Comparison of ENCODE assay signal across 16 cellular contexts in genomic region chr12:96886998-96887677, GRCh38. TPM values are rescaled to one million over a fixed set of nuclear protein-coding genes. Genes with fewer than 3 reads are reported as not detected.
DNase-seq lines count a peak whose midpoint lies in the region; ATAC-seq and TF ChIP-seq lines count a peak whose summit lies in the region.
"Had no signal": no experiment of that assay in that cellular context is flagged by ENCODE, and none has a peak within 500 bp of the region (broad histone marks: within the 10 kb centered on the region; RNA-seq: fewer than 3 reads in every experiment).

No MANE protein-coding gene starts in this region.

- H3K79me2 ChIP-seq in hepatocyte: no peaks in the 10 kb centered on the region

- DNase-seq in H4 (ENCODE audit: low spot score) (peak; percentile 25), anterior cingulate cortex (lab: John Stamatoyannopoulos, UW) (peak in 42 of 58 donors; percentile 0 to 58 (median 19)), hepatocyte (ENCODE audit: low spot score) (peak; percentile 45), sciatic nerve (ENCODE audit: low spot score) (peak; percentile 65), HuH-7.5 (ENCODE audit: low spot score) (no peak), HFFc6 (no peak)
- DNase-seq: activated CD4-positive, alpha-beta memory T cell treated with anti-CD3 and anti-CD28 coated beads for 36 hours; activated effector memory CD4-positive, alpha-beta T cell treated with Interleukin-2 at 50 U/mL for 16 hours; CD4-positive, alpha-beta T cell; central memory CD4-positive, alpha-beta T cell; NCI-H1417 treated with DMSO at 0.1 percent for 48 hours; NCI-H510A treated with DMSO at 0.1 percent for 48 hours; T-helper 9 cell had no signal

- no peaks in the 10 kb centered on the region for H3K27me3 ChIP-seq in hepatocyte

- intact Hi-C loops in sciatic nerve (cut with DNase I): no loop called here

- 77% methylated on average over 4 of the region's 4 CpGs for WGBS in hepatocyte (ENCODE audit: low lambda C conversion rate, missing lambda C conversion rate)

- ATAC-seq in sciatic nerve (peak; percentile 38), GM18870 (IDR thresholded peaks at IDR 0.05; ENCODE audit: unreplicated experiment) (no peak), GM18867 (IDR thresholded peaks at IDR 0.05; ENCODE audit: unreplicated experiment) (no peak)
- ATAC-seq: HepG2 had no signal

- H3K4me3 Mint-ChIP-seq in HFFc6: no peak overlapping the region
- H3K4me3 Mint-ChIP-seq: activated CD4-positive, alpha-beta memory T cell treated with anti-CD3 and anti-CD28 coated beads for 36 hours; CD4-positive, alpha-beta T cell had no signal

- H3K27me3 Mint-ChIP-seq in HFFc6 (ENCODE audit: insufficient read depth): no peaks in the 10 kb centered on the region

- TF ChIP-seq CTCF in hepatocyte (IDR thresholded peaks at IDR 0.05; ENCODE audit: poor library complexity): no peak
- no peak for TF ChIP-seq CTCF in HFFc6 (IDR thresholded peaks at IDR 0.05)

- H3K4me1 Mint-ChIP-seq in HFFc6 (ENCODE audit: low read depth): peaks cover 74% of the 10 kb centered on the region

- H3K4me3 ChIP-seq in hepatocyte: no peak overlapping the region

- no peaks in the 10 kb centered on the region for H4K20me1 ChIP-seq in hepatocyte (ENCODE audit: insufficient read depth, poor library complexity, severe bottlenecking)

- no peaks in the 10 kb centered on the region for H3K9me3 Mint-ChIP-seq in HFFc6
- H3K9me3 Mint-ChIP-seq: activated CD4-positive, alpha-beta memory T cell treated with anti-CD3 and anti-CD28 coated beads for 36 hours; CD4-positive, alpha-beta T cell had no signal

- no peak overlapping the region for H3K27ac ChIP-seq in hepatocyte

- H3K9me3 ChIP-seq in hepatocyte (ENCODE audit: low read depth): no peaks in the 10 kb centered on the region

- no peaks in the 10 kb centered on the region for H3K36me3 ChIP-seq in hepatocyte (replicated peaks; ENCODE audit: insufficient read depth, low read depth)

- H2AFZ ChIP-seq in hepatocyte: peak overlapping the region; percentile 23

- H3K36me3 Mint-ChIP-seq in HFFc6 (ENCODE audit: low read depth): peaks cover 5% of the 10 kb centered on the region
- H3K36me3 Mint-ChIP-seq: activated CD4-positive, alpha-beta memory T cell treated with anti-CD3 and anti-CD28 coated beads for 36 hours had no signal

- peaks cover 10% of the 10 kb centered on the region for H3K4me1 ChIP-seq in hepatocyte (ENCODE audit: insufficient read depth)

- no peak overlapping the region for H3K27ac Mint-ChIP-seq in HFFc6
- H3K27ac Mint-ChIP-seq: activated CD4-positive, alpha-beta memory T cell treated with anti-CD3 and anti-CD28 coated beads for 36 hours; CD4-positive, alpha-beta T cell had no signal

- H3K4me2 ChIP-seq in hepatocyte: no peak overlapping the region

- H3K9me2 ChIP-seq in hepatocyte (replicated peaks; ENCODE audit: insufficient read depth): no peaks in the 10 kb centered on the region

RNA-seq across cellular contexts. Expression of gene NEDD1, which starts 19.9 kb away (rescaled TPM):
- total RNA-seq in H4 (2014; rRNA removed; shearing (Covaris generic)): 30.7 and 46.8 TPM in 2 replicates
- total RNA-seq in hepatocyte (25.7 and 34.7 TPM in 2 replicates), sciatic nerve (22.2 TPM)
- polyA plus RNA-seq in hepatocyte: 15.9 and 17.6 TPM in 2 replicates
- total RNA-seq in HFFc6 (2021; fragmentation: NEBNext Ultra II Directional; extraction: Animal tissue kit (Norgen Biotek cat#: 25700)): 100 to 1,000 TPM in 2 of 6 experiments, 10 to 100 TPM in 4; 51.1 to 106 (median 60.7) TPM

Comparison
In these comparisons a context has a peak if more than half of its experiments do, and no peak if none do; other contexts are left out.
1. DNase-seq: peak in H4 (single experiment), anterior cingulate cortex (42 of 58), hepatocyte (single experiment) and sciatic nerve (single experiment); none in HuH-7.5 (single experiment) and HFFc6 (single experiment).